Comparison of ENCODE assay signal across 8 cellular contexts in genomic region chr14:101731187-101732080, GRCh38. TPM values are rescaled to one million over a fixed set of nuclear protein-coding genes. Genes with fewer than 3 reads are reported as not detected.
DNase-seq lines count a peak whose midpoint lies in the region; ATAC-seq, FAIRE-seq and TF ChIP-seq lines count a peak whose summit lies in the region.

No MANE protein-coding gene starts in this region.

- no peaks in the 10 kb centered on the region for H3K9me3 ChIP-seq in CD4-positive, alpha-beta memory T cell (ENCODE audit: control insufficient read depth in 1 of 2, low read length in 2 of 2)
- H3K9me3 ChIP-seq in PC-3 (ENCODE audit: low read length): 0 out of 2 replicates have a peak, but pooled peaks cover 5% of the 10 kb centered on the region
- no peaks in the 10 kb centered on the region for H3K9me3 ChIP-seq in psoas muscle
- no peaks in the 10 kb centered on the region for H3K9me3 ChIP-seq in uterus

- H3K79me2 ChIP-seq in PC-3 (ENCODE audit: low read length): no peaks in the 10 kb centered on the region

- FAIRE-seq in HTR-8/SVneo (lab: Jason Lieb, UNC): peak; percentile 92

- CTCF ChIA-PET in CD4-positive, alpha-beta memory T cell (lab: Charles Lee; ENCODE audit: partially characterized antibody): interaction anchor here (0.6 to 4.2 kb wide), 9 partner anchors 9 to 104 kb away, joined by 3 to 22 read pairs (median 7); no protein-coding TSS in a partner anchor
- CTCF ChIA-PET in PC-3 (lab: Charles Lee): interaction anchor here (0.7 to 1.4 kb wide), 3 partner anchors 10 to 29 kb away, joined by 3 to 4 read pairs (median 3); no protein-coding TSS in a partner anchor

- H3K27ac ChIP-seq in CD4-positive, alpha-beta memory T cell (ENCODE audit: low read depth, low read length): peak overlapping the region; percentile 75
- peak overlapping the region; percentile 99 for H3K27ac ChIP-seq in PC-3 (ENCODE audit: low read length)
- no peak overlapping the region for H3K27ac ChIP-seq in psoas muscle
- peak overlapping the region; percentile 47 to 51 for H3K27ac ChIP-seq in uterus

- TSS peak; percentile 73 for BruUV-seq in PC-3 (replicated peaks; lab: Mats Ljungman, UMichigan)

- POLR2A ChIA-PET in CD4-positive, alpha-beta memory T cell (lab: Charles Lee; ENCODE audit: partially characterized antibody): interaction anchor here (0.8 to 4.9 kb wide), 21 partner anchors 10 to 353 kb away, joined by 3 to 91 read pairs (median 5); no protein-coding TSS in a partner anchor
- POLR2A ChIA-PET in PC-3 (lab: Charles Lee; ENCODE audit: unreplicated experiment): interaction anchor here (0.5 to 2.5 kb wide), 3 partner anchors 9 to 530 kb away, joined by 3 to 69 read pairs (median 7); partner anchors contain the start of gene PPP2R5C

- no peak overlapping the region for H2AFZ ChIP-seq in PC-3 (ENCODE audit: low read length)

- H3K4me3 Mint-ChIP-seq in CD4-positive, alpha-beta memory T cell: peak overlapping the region; percentile 68 to 86 (median 82)
- H3K4me3 Mint-ChIP-seq in activated T-helper 1 cell treated with anti-CD3 and anti-CD28 coated beads, Interleukin-12 subunit alpha, Interleukin-12 subunit beta, Interleukin-2, Interleukin-4 antibody, amounts not matched to agents 30 ng/mL and 10 ng/mL and 1 ng/mL, durations not matched to agents 14 hours and 24 hours and 36 hours: peak overlapping the region; percentile 51

- peak in 1 of 2 donors; percentile 26 for TF ChIP-seq POLR2A in uterus (IDR thresholded peaks at IDR 0.05)

- no peaks in the 10 kb centered on the region for H3K9me2 ChIP-seq in PC-3 (replicated peaks; ENCODE audit: low read length)

- H3K27ac Mint-ChIP-seq in CD4-positive, alpha-beta memory T cell: peak overlapping the region; percentile 85 to 100 (median 99)
- H3K27ac Mint-ChIP-seq in activated T-helper 1 cell treated with anti-CD3 and anti-CD28 coated beads, Interleukin-12 subunit alpha, Interleukin-12 subunit beta, Interleukin-2, Interleukin-4 antibody, amounts not matched to agents 30 ng/mL and 10 ng/mL and 1 ng/mL, durations not matched to agents 14 hours and 24 hours and 36 hours: peak overlapping the region; percentile 82

- H3K27me3 Mint-ChIP-seq in CD4-positive, alpha-beta memory T cell: no peaks in the 10 kb centered on the region
- no peaks in the 10 kb centered on the region for H3K27me3 Mint-ChIP-seq in activated T-helper 1 cell treated with anti-CD3 and anti-CD28 coated beads, Interleukin-12 subunit alpha, Interleukin-12 subunit beta, Interleukin-2, Interleukin-4 antibody, amounts not matched to agents 30 ng/mL and 10 ng/mL and 1 ng/mL, durations not matched to agents 14 hours and 24 hours and 36 hours (ENCODE audit: insufficient read depth)

- H3K36me3 Mint-ChIP-seq in CD4-positive, alpha-beta memory T cell: no peaks in the 10 kb centered on the region
- H3K36me3 Mint-ChIP-seq in activated T-helper 1 cell treated with anti-CD3 and anti-CD28 coated beads, Interleukin-12 subunit alpha, Interleukin-12 subunit beta, Interleukin-2, Interleukin-4 antibody, amounts not matched to agents 30 ng/mL and 10 ng/mL and 1 ng/mL, durations not matched to agents 14 hours and 24 hours and 36 hours (ENCODE audit: low read depth): peaks cover 2% of the 10 kb centered on the region

- DNase-seq in CD4-positive, alpha-beta memory T cell: peak; percentile 83 to 96 (median 83)
- peak; percentile 79 for DNase-seq in HTR-8/SVneo (ENCODE audit: insufficient read length, low spot score)
- peak; percentile 98 for DNase-seq in PC-3
- peak; percentile 79 for DNase-seq in activated T-helper 1 cell treated with anti-CD3 and anti-CD28 coated beads, Interleukin-12 subunit alpha, Interleukin-12 subunit beta, Interleukin-2, Interleukin-4 antibody, amounts not matched to agents 30 ng/mL and 10 ng/mL and 1 ng/mL, durations not matched to agents 14 hours and 24 hours and 36 hours (ENCODE audit: low spot score)
- peak; percentile 71 for DNase-seq in fibroblast of villous mesenchyme (ENCODE audit: low read depth)
- DNase-seq in psoas muscle: peak in 1 of 2 donors; percentile 54
- DNase-seq in uterus: peak; percentile 40 to 66

- peak overlapping the region; percentile 90 for H3K9ac ChIP-seq in PC-3 (ENCODE audit: low read length)

- intact Hi-C loops in CD4-positive, alpha-beta memory T cell (cut with micrococcal nuclease): loop anchor here (1.0 kb wide), 3 partner anchors 9 to 29 kb away; no protein-coding TSS in a partner anchor
- intact Hi-C loops in PC-3 (cut with micrococcal nuclease) (loop anchor here (1.0 kb wide), 3 partner anchors 9 to 29 kb away; no protein-coding TSS in a partner anchor), psoas muscle (cut with DNase I) (no loop called here), uterus (cut with DNase I; ENCODE audit: low total_unique reads) (no loop called here)
- intact Hi-C loops in activated T-helper 1 cell treated with anti-CD3 and anti-CD28 coated beads, Interleukin-12 subunit alpha, Interleukin-12 subunit beta, Interleukin-2, Interleukin-4 antibody, amounts not matched to agents 30 ng/mL and 10 ng/mL and 1 ng/mL, durations not matched to agents 14 hours and 24 hours and 36 hours (cut with micrococcal nuclease): loop anchor here (1.0 kb wide), 6 partner anchors 9 to 631 kb away; partner anchors contain the start of genes CINP and TECPR2

- H3K36me3 ChIP-seq in CD4-positive, alpha-beta memory T cell (ENCODE audit: insufficient read depth, low read length): no peaks in the 10 kb centered on the region
- H3K36me3 ChIP-seq in PC-3 (ENCODE audit: low read depth, low read length) (no peaks in the 10 kb centered on the region), psoas muscle (ENCODE audit: insufficient read depth in 1 of 2, low read depth in 1 of 2) (no peaks in the 10 kb centered on the region), uterus (no peaks in the 10 kb centered on the region)

- peaks cover 35% of the 10 kb centered on the region for H3K4me1 ChIP-seq in CD4-positive, alpha-beta memory T cell (ENCODE audit: insufficient read depth, low read length)
- H3K4me1 ChIP-seq in PC-3 (ENCODE audit: insufficient read depth, low read length): peaks cover 44% of the 10 kb centered on the region
- H3K4me1 ChIP-seq in psoas muscle: no peaks in the 10 kb centered on the region
- no peaks in the 10 kb centered on the region for H3K4me1 ChIP-seq in uterus

- H3K4me3 ChIP-seq in CD4-positive, alpha-beta memory T cell (ENCODE audit: low read length in 2 of 2): peak overlapping the region; percentile 31 to 58
- H3K4me3 ChIP-seq in PC-3 (ENCODE audit: low read length) (peak overlapping the region; percentile 52), fibroblast of villous mesenchyme (ENCODE audit: low read depth, low read length) (no peak overlapping the region), psoas muscle (no peak overlapping the region), uterus (no peak overlapping the region)

- peaks cover 0 to 1% (median 0%) of the 10 kb centered on the region in 8 donors for H3K9me3 Mint-ChIP-seq in CD4-positive, alpha-beta memory T cell
- H3K9me3 Mint-ChIP-seq in activated T-helper 1 cell treated with anti-CD3 and anti-CD28 coated beads, Interleukin-12 subunit alpha, Interleukin-12 subunit beta, Interleukin-2, Interleukin-4 antibody, amounts not matched to agents 30 ng/mL and 10 ng/mL and 1 ng/mL, durations not matched to agents 14 hours and 24 hours and 36 hours: peaks cover 5% of the 10 kb centered on the region

- no peaks in the 10 kb centered on the region for H4K20me1 ChIP-seq in PC-3 (ENCODE audit: low read length)

- ATAC-seq in GM21390 (IDR thresholded peaks at IDR 0.05; ENCODE audit: unreplicated experiment): peak; percentile 90
- ATAC-seq in PC-3: peak; percentile 90
- peak; percentile 36 to 73 (median 63) for ATAC-seq in psoas muscle

- 28 to 33% (median 31%) methylated on average over 16 of the region's 16 CpGs for WGBS in psoas muscle, 3 donors

- H3K4me1 Mint-ChIP-seq in CD4-positive, alpha-beta memory T cell: peaks cover 29 to 52% (median 42%) of the 10 kb centered on the region in 4 donors
- H3K4me1 Mint-ChIP-seq in activated T-helper 1 cell treated with anti-CD3 and anti-CD28 coated beads, Interleukin-12 subunit alpha, Interleukin-12 subunit beta, Interleukin-2, Interleukin-4 antibody, amounts not matched to agents 30 ng/mL and 10 ng/mL and 1 ng/mL, durations not matched to agents 14 hours and 24 hours and 36 hours (ENCODE audit: low read depth): peaks cover 59% of the 10 kb centered on the region

- TF ChIP-seq CTCF in PC-3 (conservative IDR thresholded peaks at IDR 0.05; ENCODE audit: low read depth, low read length): no peak
- no peak for TF ChIP-seq CTCF in fibroblast of villous mesenchyme (IDR thresholded peaks at IDR 0.05; ENCODE audit: insufficient read depth, low read depth, low read length)
- TF ChIP-seq CTCF in psoas muscle (IDR thresholded peaks at IDR 0.05): no peak
- TF ChIP-seq CTCF in uterus (IDR thresholded peaks at IDR 0.05): no peak

- no peaks in the 10 kb centered on the region for H3F3A ChIP-seq in PC-3 (ENCODE audit: low read length, unreplicated experiment)

- peak overlapping the region; percentile 78 for H3K4me2 ChIP-seq in PC-3 (ENCODE audit: low read length)

- no peaks in the 10 kb centered on the region for H3K27me3 ChIP-seq in CD4-positive, alpha-beta memory T cell (ENCODE audit: insufficient read depth, low read length)
- H3K27me3 ChIP-seq in PC-3 (ENCODE audit: low read length): no peaks in the 10 kb centered on the region
- peaks cover 0 to 1% (median 0%) of the 10 kb centered on the region in 3 donors for H3K27me3 ChIP-seq in psoas muscle (ENCODE audit: insufficient read depth in 3 of 3, low read length in 2 of 3)
- no peaks in the 10 kb centered on the region for H3K27me3 ChIP-seq in uterus

RNA-seq across cellular contexts. Expression of gene PPP2R5C, which starts 30.1 kb away (rescaled TPM):
- 100 to 1,000 TPM; 584 to 620 TPM for total RNA-seq in CD4-positive, alpha-beta memory T cell
- polyA plus RNA-seq in CD4-positive, alpha-beta memory T cell: 100 to 1,000 TPM; 273 to 278 TPM
- total RNA-seq in PC-3 (2014; rRNA removed) (92.9 and 96.1 TPM in 2 replicates), fibroblast of villous mesenchyme (87.3 and 114 TPM in 2 replicates), psoas muscle (10 to 100 TPM; 53.1 to 76.6 (median 63.0) TPM), uterus (100 to 1,000 TPM; 143 to 171 (median 169) TPM)
- total RNA-seq in activated T-helper 1 cell treated with anti-CD3 and anti-CD28 coated beads, Interleukin-12 subunit alpha, Interleukin-12 subunit beta, Interleukin-2, Interleukin-4 antibody, amounts not matched to agents 30 ng/mL and 10 ng/mL and 1 ng/mL, durations not matched to agents 14 hours and 24 hours and 36 hours: 157 and 166 TPM in 2 replicates
- 10 to 100 TPM; 18.2 to 63.4 (median 24.6) TPM for polyA plus RNA-seq in psoas muscle

Comparison
In these comparisons a context has a peak if more than half of its experiments do, and no peak if none do; other contexts are left out.
1. H3K4me3 ChIP-seq: peak in CD4-positive, alpha-beta memory T cell (2 of 2) and PC-3 (single experiment); none in fibroblast of villous mesenchyme (single experiment), psoas muscle (single experiment) and uterus (0 of 2).
2. intact Hi-C loops: an anchor here in CD4-positive, alpha-beta memory T cell (1.0 kb wide), PC-3 (1.0 kb wide) and activated T-helper 1 cell treated with anti-CD3 and anti-CD28 coated beads, Interleukin-12 subunit alpha, Interleukin-12 subunit beta, Interleukin-2, Interleukin-4 antibody, amounts not matched to agents 30 ng/mL and 10 ng/mL and 1 ng/mL, durations not matched to agents 14 hours and 24 hours and 36 hours (1.0 kb wide); none called in psoas muscle and uterus.
3. Peak in every context shown above with its lines, with median percentiles within 50 percentile points of each other: ATAC-seq.